10 cellular contexts compared by ENCODE assay signal in the genomic region with DNA sequence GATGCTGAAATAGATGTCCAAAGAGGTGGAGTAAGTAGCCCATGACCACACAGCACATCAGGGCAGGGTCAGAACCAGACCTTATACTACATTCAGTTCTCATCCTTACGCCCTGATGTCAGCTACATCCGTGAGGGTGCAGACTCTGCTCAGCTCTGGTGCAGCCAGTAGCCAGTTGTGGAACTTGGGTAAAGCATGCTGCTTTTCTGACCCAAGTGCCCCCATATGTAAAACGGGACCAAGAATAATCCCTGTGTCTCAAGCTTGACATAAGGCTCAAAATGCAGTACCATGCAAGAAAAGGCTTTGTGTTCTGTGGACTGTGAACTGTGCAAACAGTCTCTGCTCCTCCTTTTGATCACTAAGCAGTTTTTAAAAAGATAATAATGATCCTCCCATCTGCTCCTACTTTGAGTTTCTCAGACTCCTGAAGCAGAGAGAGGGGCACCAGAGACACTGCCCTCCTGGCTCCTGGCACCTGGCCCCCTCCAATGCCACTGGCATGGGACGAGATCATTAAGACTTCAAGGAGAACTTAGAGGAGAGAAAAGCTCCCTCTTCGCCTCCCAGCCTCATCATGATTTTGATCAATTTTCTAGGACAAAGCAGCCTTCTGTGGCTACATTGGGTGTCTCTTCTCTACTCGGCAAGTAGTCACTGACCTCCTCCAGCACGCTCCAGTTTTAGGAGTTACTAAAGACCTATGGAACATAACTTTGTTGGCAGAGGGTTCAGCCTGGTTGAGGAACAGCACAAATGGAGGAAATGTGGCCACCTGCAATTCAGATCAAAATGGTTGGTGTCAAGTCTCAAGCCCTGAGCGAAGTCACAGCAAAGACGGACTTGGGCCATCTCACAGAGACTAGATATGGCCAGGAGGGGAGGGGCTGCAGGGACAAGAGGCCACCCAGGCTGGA. TPM values are rescaled to one million over a fixed set of nuclear protein-coding genes. Genes with fewer than 3 reads are reported as not detected.
DNase-seq lines count a peak whose midpoint lies in the region; ATAC-seq and TF ChIP-seq lines count a peak whose summit lies in the region.
"Had no signal": no experiment of that assay in that cellular context is flagged by ENCODE, and none has a peak within 500 bp of the region (broad histone marks: within the 10 kb centered on the region; RNA-seq: fewer than 3 reads in every experiment).

No MANE protein-coding gene starts in this region.

- intact Hi-C loops in adrenal gland (cut with DNase I) = no loop called here
- intact Hi-C loops in natural killer cell (cut with micrococcal nuclease) = loop anchor here (5.0 to 10.0 kb wide), 2 partner anchors 43 to 215 kb away; partner anchors contain the start of gene JAML

- H3K4me3 Mint-ChIP-seq in natural killer cell = peak overlapping the region; percentile 50

- H3K27ac Mint-ChIP-seq in natural killer cell = peak overlapping the region; percentile 93 to 96

- peak; percentile 2 for ATAC-seq in HG02981 (IDR thresholded peaks at IDR 0.05; ENCODE audit: unreplicated experiment)
- ATAC-seq in natural killer cell = no peak
- ATAC-seq in GM18505 (IDR thresholded peaks at IDR 0.05; ENCODE audit: unreplicated experiment) = no peak

- H3K4me1 ChIP-seq in DOHH2 (ENCODE audit: control insufficient read depth, low read length) (peaks cover 82% of the 10 kb centered on the region), adrenal gland (replicated peaks in 1 of 2) (peaks cover 0 to 6% of the 10 kb centered on the region in 2 donors)

- H3K4me2 ChIP-seq in DOHH2 (ENCODE audit: low read length) = peak overlapping the region; percentile 73

- no peak for TF ChIP-seq CTCF in DOHH2 (IDR thresholded peaks at IDR 0.05; ENCODE audit: low read depth, low read length, poor library complexity, severe bottlenecking)
- no peak for TF ChIP-seq CTCF in adrenal gland (IDR thresholded peaks at IDR 0.05)
- no peak for TF ChIP-seq CTCF in natural killer cell (IDR thresholded peaks at IDR 0.05)

- WGBS in adrenal gland, 4 donors = 70 to 77% (median 72%) methylated on average over 8 to 9 of the region's 9 CpGs

- peak overlapping the region; percentile 99 for H3K27ac ChIP-seq in DOHH2 (ENCODE audit: low read depth, low read length)
- peak overlapping the region in 3 of 5 donors; percentile 52 to 89 (median 70) for H3K27ac ChIP-seq in adrenal gland

- H4K20me1 ChIP-seq in DOHH2 (ENCODE audit: control insufficient read depth, insufficient read depth, low read depth, low read length) = no peaks in the 10 kb centered on the region

- no peaks in the 10 kb centered on the region for H3K27me3 Mint-ChIP-seq in natural killer cell (ENCODE audit: low read depth in 2 of 2)

- no peaks in the 10 kb centered on the region for H3K9me3 ChIP-seq in DOHH2 (ENCODE audit: control insufficient read depth, insufficient read depth, low read length)
- H3K9me3 ChIP-seq in adrenal gland (replicated peaks in 1 of 3) = no peaks in the 10 kb centered on the region

- H3K27me3 ChIP-seq in DOHH2 (ENCODE audit: control insufficient read depth, low read length) (no peaks in the 10 kb centered on the region), adrenal gland (no peaks in the 10 kb centered on the region)

- H3F3A ChIP-seq in DOHH2 (ENCODE audit: control insufficient read depth, insufficient read depth) = peaks cover 52% of the 10 kb centered on the region

- no peaks in the 10 kb centered on the region for H3K36me3 Mint-ChIP-seq in natural killer cell

- H3K36me3 ChIP-seq in DOHH2 (ENCODE audit: control insufficient read depth, low read length) (0 out of 2 replicates have a peak, but pooled peaks cover 2% of the 10 kb centered on the region), adrenal gland (replicated peaks in 1 of 2) (no peaks in the 10 kb centered on the region)

- peaks cover 95 to 96% of the 10 kb centered on the region in 2 donors for H3K4me1 Mint-ChIP-seq in natural killer cell

- no peaks in the 10 kb centered on the region for H3K79me2 ChIP-seq in DOHH2 (ENCODE audit: control insufficient read depth, low read length)

- DNase-seq in adrenal gland (no peak), natural killer cell (no peak), amygdala (lab: John Stamatoyannopoulos, UW) (no peak), NCI-H2081 (lab: John Stamatoyannopoulos, UW) (no peak), pons (ENCODE audit: low spot score) (no peak)
- DNase-seq: NCI-H1417 treated with DMSO at 0.1 percent for 48 hours had no signal

- peaks cover 0 to 2% of the 10 kb centered on the region in 2 donors for H3K9me3 Mint-ChIP-seq in natural killer cell

- peak overlapping the region; percentile 65 for H3K4me3 ChIP-seq in DOHH2 (ENCODE audit: low read length)
- no peak overlapping the region for H3K4me3 ChIP-seq in adrenal gland

- no peak for TF ChIP-seq POLR2A in adrenal gland (IDR thresholded peaks at IDR 0.05)
- no peak for TF ChIP-seq POLR2A in GM18505 (IDR thresholded peaks at IDR 0.05; ENCODE audit: borderline replicate concordance, extremely low read depth, insufficient read depth, insufficient read length)

- no peaks in the 10 kb centered on the region for H3K9me2 ChIP-seq in DOHH2 (replicated peaks; ENCODE audit: control insufficient read depth, low read length)

RNA-seq across cellular contexts. Expression of gene IL10RA, which starts 23.9 kb away (rescaled TPM):
- total RNA-seq in adrenal gland = 10 to 100 TPM; 24.5 to 50.5 (median 33.0) TPM
- polyA plus RNA-seq in adrenal gland = 10 to 100 TPM in 1 of 3 donors, 1 to 10 TPM in 2; 4.6 to 10.2 (median 7.3) TPM
- total RNA-seq in natural killer cell = 100 to 1,000 TPM; 263 to 286 (median 268) TPM
- total RNA-seq: lung microvascular endothelial cell had no signal

Comparison
In these comparisons a context has a peak if more than half of its experiments do, and no peak if none do; other contexts are left out.
1. RNA of gene IL10RA, which starts 23.9 kb away (total RNA-seq): 263 to 286 TPM in natural killer cell; 24.5 to 50.5 TPM in adrenal gland; every median in the first group is over 4 times any median in the second.